In genomic region chr1:20481643-20482498, GRCh38 we compare ENCODE assay signal across 15 cellular contexts.
DNase-seq lines count a peak whose midpoint lies in the region; ATAC-seq and TF ChIP-seq lines count a peak whose summit lies in the region.
"Had no signal": no experiment of that assay in that cellular context is flagged by ENCODE, and none has a peak within 500 bp of the region (broad histone marks: within the 10 kb centered on the region; RNA-seq: fewer than 3 reads in every experiment).

No MANE protein-coding gene starts in this region.

- DNase-seq in NCI-H2171 treated with DMSO at 0.1 percent for 48 hours (lab: John Stamatoyannopoulos, UW) (peak; percentile 20), NCI-H2171 (lab: John Stamatoyannopoulos, UW) (no peak), epithelial cell of prostate (ENCODE audit: low read depth, low spot score) (no peak), nephron progenitor cell (no peak), SW480 (ENCODE audit: low spot score) (no peak), GM13976 (ENCODE audit: low spot score) (no peak), HUDEP-2 (lab: John Stamatoyannopoulos, UW; ENCODE audit: unreplicated experiment in 76 of 76) (no peak)
- DNase-seq: activated CD4-positive, alpha-beta T cell treated with anti-CD3 and anti-CD28 coated beads, Interleukin-2, amount 50 U/mL, for 1 hour; activated gamma-delta T cell treated with Interleukin-2 at 50 U/mL for 16 hours; Karpas-422; NCI-H1092 treated with DMSO at 0.1 percent for 48 hours; NCI-H774 had no signal

- in situ Hi-C loops in GM13976 (cut with MboI; ENCODE audit: low sequenced_read_pairs, unreplicated experiment), result loop anchor here (25.0 kb wide), 1 partner anchor 570 kb away; the partner anchor contains the start of gene PLA2G2E

- H3K27ac ChIP-seq in epithelial cell of prostate, result peak overlapping the region; percentile 32
- H3K27ac ChIP-seq: 22Rv1, BLaER1 had no signal

- H3K4me1 Mint-ChIP-seq in nephron progenitor cell, result peaks cover 75% of the 10 kb centered on the region

- peaks cover 7% of the 10 kb centered on the region for H3K36me3 Mint-ChIP-seq in nephron progenitor cell (ENCODE audit: low read depth)

- peaks cover 80% of the 10 kb centered on the region for H3K27me3 Mint-ChIP-seq in nephron progenitor cell (ENCODE audit: low read depth, poor library complexity)

- H3K27ac Mint-ChIP-seq in nephron progenitor cell, result no peak overlapping the region

- ATAC-seq in GM21515 (IDR thresholded peaks at IDR 0.05; ENCODE audit: unreplicated experiment), result no peak

- peak overlapping the region; percentile 64 for H3K4me3 Mint-ChIP-seq in nephron progenitor cell

- no peaks in the 10 kb centered on the region for H3K9me3 Mint-ChIP-seq in nephron progenitor cell

- TF ChIP-seq CTCF in nephron progenitor cell (IDR thresholded peaks at IDR 0.05) (no peak), GM13976 (IDR thresholded peaks at IDR 0.05; ENCODE audit: borderline replicate concordance, control extremely low read depth, extremely low read depth, insufficient read depth, missing control alignments) (no peak)
